ENCODE assay signal across 10 cellular contexts in the genomic region with DNA sequence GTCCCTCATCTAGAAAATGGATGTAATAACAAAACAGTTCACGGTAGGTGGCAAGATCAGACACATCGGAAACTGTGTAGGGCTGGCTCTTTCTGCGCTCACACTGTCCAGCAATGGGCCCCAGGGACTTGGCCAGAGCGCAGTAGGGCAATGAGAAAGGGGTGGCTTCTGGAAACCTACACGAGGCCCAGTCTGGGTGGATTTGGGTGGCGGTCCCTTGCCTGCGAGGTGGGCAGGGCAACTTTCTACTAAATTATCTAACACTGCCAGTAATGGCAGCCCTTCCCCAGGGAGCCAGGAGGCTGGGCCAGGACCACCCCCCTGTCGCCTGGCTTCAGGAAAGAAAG. TPM values are rescaled to one million over a fixed set of nuclear protein-coding genes. Genes with fewer than 3 reads are reported as not detected.
A peak's percentile ranks its signal among the peaks of the same experiment; 100 is the strongest.
DNase-seq lines count a peak whose midpoint lies in the region; ATAC-seq and TF ChIP-seq lines count a peak whose summit lies in the region.
"Had no signal": no experiment of that assay in that cellular context is flagged by ENCODE, and none has a peak within 500 bp of the region (broad histone marks: within the 10 kb centered on the region; RNA-seq: fewer than 3 reads in every experiment).

No MANE protein-coding gene starts in this region.

- no peaks in the 10 kb centered on the region for H3K9me3 ChIP-seq in iPS-18c (ENCODE audit: control insufficient read depth, insufficient read depth, low read length)

- H3K4me3 ChIP-seq in iPS-18c (ENCODE audit: insufficient read depth, low read depth, low read length) = peak overlapping the region; percentile 61

- H3K36me3 Mint-ChIP-seq in HFFc6 (ENCODE audit: low read depth) (0 out of 2 replicates have a peak, but pooled peaks cover 5% of the 10 kb centered on the region), WTC11 (no peaks in the 10 kb centered on the region)
- H3K36me3 Mint-ChIP-seq in stimulated activated effector memory CD8-positive, alpha-beta T cell treated with anti-CD3 and anti-CD28 coated beads, Interleukin-12 subunit alpha, Interleukin-12 subunit beta, amount 100 ng/mL, for 72 hours = peaks cover 34% of the 10 kb centered on the region

- H3K9me3 Mint-ChIP-seq in HFFc6 (no peaks in the 10 kb centered on the region), WTC11 (no peaks in the 10 kb centered on the region)
- no peaks in the 10 kb centered on the region for H3K9me3 Mint-ChIP-seq in stimulated activated effector memory CD8-positive, alpha-beta T cell treated with anti-CD3 and anti-CD28 coated beads, Interleukin-12 subunit alpha, Interleukin-12 subunit beta, amount 100 ng/mL, for 72 hours

- POLR2A ChIA-PET in WTC11 (lab: Charles Lee) = no interaction called here

- ATAC-seq in WTC11 (no peak), GM21529 (IDR thresholded peaks at IDR 0.05; ENCODE audit: unreplicated experiment) (no peak)
- ATAC-seq in stimulated activated effector memory CD8-positive, alpha-beta T cell treated with anti-CD3 and anti-CD28 coated beads, Interleukin-12 subunit alpha, Interleukin-12 subunit beta, amount 100 ng/mL, for 72 hours = no peak

- DNase-seq in HFFc6 (no peak), WTC11 (ENCODE audit: low spot score) (no peak), GM03348 (ENCODE audit: low spot score) (no peak), NOMO-1 treated with DMSO at 0.1 percent for 48 hours (lab: John Stamatoyannopoulos, UW; ENCODE audit: unreplicated experiment) (no peak)
- no peak for DNase-seq in stimulated activated effector memory CD8-positive, alpha-beta T cell treated with anti-CD3 and anti-CD28 coated beads, Interleukin-12 subunit alpha, Interleukin-12 subunit beta, amount 100 ng/mL, for 72 hours (ENCODE audit: low spot score in 2 of 2)
- DNase-seq: activated gamma-delta T cell treated with Interleukin-2 at 50 U/mL for 16 hours, NCI-H2081, SW 1271 had no signal

- H3K27me3 Mint-ChIP-seq in HFFc6 (ENCODE audit: insufficient read depth) = peaks cover 2% of the 10 kb centered on the region; the same call in 1 of the 2 replicates
- peaks cover 9% of the 10 kb centered on the region; the same call in 1 of the 2 replicates for H3K27me3 Mint-ChIP-seq in WTC11 (ENCODE audit: low read depth)

- H3K4me1 Mint-ChIP-seq in HFFc6 (ENCODE audit: low read depth) = peaks cover 49% of the 10 kb centered on the region
- peaks cover 45% of the 10 kb centered on the region for H3K4me1 Mint-ChIP-seq in WTC11
- peaks cover 39% of the 10 kb centered on the region for H3K4me1 Mint-ChIP-seq in stimulated activated effector memory CD8-positive, alpha-beta T cell treated with anti-CD3 and anti-CD28 coated beads, Interleukin-12 subunit alpha, Interleukin-12 subunit beta, amount 100 ng/mL, for 72 hours

- CTCF ChIA-PET in WTC11 (lab: Charles Lee) = interaction anchor here (1.3 to 4.0 kb wide), 4 partner anchors 15 to 51 kb away, joined by 3 to 76 read pairs (median 15); no protein-coding TSS in a partner anchor

- H3K4me3 Mint-ChIP-seq in HFFc6 (0 out of 2 replicates have a peak overlapping the region, but pooled peaks have one; percentile 77), WTC11 (peak overlapping the region; percentile 76)
- H3K4me3 Mint-ChIP-seq in stimulated activated effector memory CD8-positive, alpha-beta T cell treated with anti-CD3 and anti-CD28 coated beads, Interleukin-12 subunit alpha, Interleukin-12 subunit beta, amount 100 ng/mL, for 72 hours = peak overlapping the region; percentile 55

- no peak for TF ChIP-seq CTCF in HFFc6 (IDR thresholded peaks at IDR 0.05)
- TF ChIP-seq CTCF in WTC11 (IDR thresholded peaks at IDR 0.05) = no peak

- no peak overlapping the region for H3K27ac Mint-ChIP-seq in HFFc6
- H3K27ac Mint-ChIP-seq in WTC11 = no peak overlapping the region
- no peak overlapping the region for H3K27ac Mint-ChIP-seq in stimulated activated effector memory CD8-positive, alpha-beta T cell treated with anti-CD3 and anti-CD28 coated beads, Interleukin-12 subunit alpha, Interleukin-12 subunit beta, amount 100 ng/mL, for 72 hours

TF ChIP-seq in WTC11, 78 proteins besides CTCF, POLR2A, EP300 and RAD21:
- TF ChIP-seq ZNF416 (CRISPR knock-in tag; IDR thresholded peaks at IDR 0.05) (no peak), SP1 (CRISPR knock-in tag; conservative IDR thresholded peaks at IDR 0.05) (0 out of 2 replicates have a peak, but pooled peaks have one; percentile 15)
TF ChIP-seq in WTC11: peak in this region for 1.

RNA-seq across cellular contexts. Expression of gene TNK2, which starts 2.1 kb away (rescaled TPM):
- 10 to 100 TPM; 29.6 to 46.1 (median 35.1) TPM for total RNA-seq in HFFc6 (2021; fragmentation: NEBNext Ultra II Directional; extraction: Animal tissue kit (Norgen Biotek cat#: 25700))
- total RNA-seq in WTC11 (2021) = 58.4 to 65.1 TPM (median 61.6 TPM) in 3 replicates
